Comparison of ENCODE assay signal across 34 cellular contexts in the genomic region with DNA sequence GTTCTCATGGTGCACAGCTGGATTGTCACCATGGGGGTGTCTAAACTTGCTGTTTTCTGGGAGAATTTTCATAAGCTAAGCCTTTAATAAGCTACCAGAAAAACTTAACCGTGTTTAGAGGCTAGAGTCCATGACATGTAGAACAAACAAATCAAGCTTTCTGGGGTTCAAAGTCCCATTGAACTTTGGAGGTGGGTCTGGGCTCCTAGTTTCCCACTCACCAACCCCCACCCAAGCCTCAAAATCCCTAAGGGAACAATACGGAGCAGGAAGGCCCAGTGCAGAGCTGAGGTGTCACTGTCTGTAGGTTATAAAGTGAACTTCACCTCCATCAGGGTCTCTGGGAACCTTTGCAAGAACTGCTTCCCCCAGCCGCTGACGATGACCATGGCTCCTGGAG. TPM values are rescaled to one million over a fixed set of nuclear protein-coding genes. Genes with fewer than 3 reads are reported as not detected.
"Had no signal": no experiment of that assay in that cellular context is flagged by ENCODE, and none has a peak within 500 bp of the region (broad histone marks: within the 10 kb centered on the region; RNA-seq: fewer than 3 reads in every experiment).

No MANE protein-coding gene starts in this region.

- DNase-seq: activated CD4-positive, alpha-beta memory T cell treated with anti-CD3 and anti-CD28 coated beads for 36 hours; activated CD4-positive, alpha-beta T cell treated with anti-CD3 and anti-CD28 coated beads for 36 hours; activated CD4-positive, alpha-beta T cell treated with anti-CD3 and anti-CD28 coated beads, Interleukin-2, amount 10 ng/mL, durations not matched to agents 24 days and 14 days; activated CD4-positive, CD25-positive, alpha-beta regulatory T cell; activated CD4-positive, CD25-positive, alpha-beta regulatory T cell treated with anti-CD3 and anti-CD28 coated beads, Interleukin-2, amount 50 U/mL, for 72 hours; activated CD8-positive, alpha-beta memory T cell treated with anti-CD3 and anti-CD28 coated beads, Interleukin-2, amount 10 ng/mL, durations not matched to agents 7 days and 5 days; activated CD8-positive, alpha-beta memory T cell treated with anti-CD3 and anti-CD28 coated beads, Interleukin-2, amount 50 U/mL, for 4 hours; activated CD8-positive, alpha-beta T cell treated with anti-CD3 and anti-CD28 coated beads, Interleukin-2, amount 10 ng/mL, durations not matched to agents 7 days and 5 days; activated effector memory CD4-positive, alpha-beta T cell treated with anti-CD3 and anti-CD28 coated beads, Interleukin-2, amount 50 U/mL, for 16 hours; activated naive CD4-positive, alpha-beta T cell treated with anti-CD3 and anti-CD28 coated beads for 36 hours; activated naive CD8-positive, alpha-beta T cell treated with anti-CD3 and anti-CD28 coated beads for 36 hours; activated naive CD8-positive, alpha-beta T cell treated with anti-CD3 and anti-CD28 coated beads, Interleukin-2, amount 50 U/mL, for 24 hours; activated T-cell treated with anti-CD3 and anti-CD28 coated beads, Interleukin-2, amount 50 U/mL, for 1 hour; activated T-cell treated with anti-CD3 and anti-CD28 coated beads, Interleukin-2, amount 50 U/mL, for 48 hours; adrenal gland; amygdala; aorta; body of pancreas; caudate nucleus; cortex of kidney; dermis blood vessel endothelial cell; effector CD4-positive, alpha-beta T cell; effector memory CD8-positive, alpha-beta T cell; erythroblast; foreskin keratinocyte; gastrocnemius medialis; glutamatergic neuron; T-helper 2 cell had no signal

- H3K27me3 ChIP-seq: adrenal gland, body of pancreas, esophagus muscularis mucosa, gastrocnemius medialis had no signal

- H3K4me3 ChIP-seq: adrenal gland, body of pancreas, esophagus muscularis mucosa, gastrocnemius medialis had no signal

- H3K27ac ChIP-seq: adrenal gland, body of pancreas, esophagus muscularis mucosa, foreskin keratinocyte, gastrocnemius medialis had no signal

- H3K36me3 ChIP-seq: adrenal gland, esophagus muscularis mucosa, gastrocnemius medialis had no signal

- H3K4me1 ChIP-seq: adrenal gland, foreskin keratinocyte, gastrocnemius medialis had no signal

- ATAC-seq: activated CD4-positive, alpha-beta T cell treated with anti-CD3 and anti-CD28 coated beads for 36 hours; activated CD8-positive, alpha-beta memory T cell treated with anti-CD3 and anti-CD28 coated beads, Interleukin-2, amount 10 ng/mL, durations not matched to agents 7 days and 5 days; activated CD8-positive, alpha-beta T cell treated with anti-CD3 and anti-CD28 coated beads, Interleukin-2, amount 10 ng/mL, durations not matched to agents 7 days and 5 days; activated naive CD8-positive, alpha-beta T cell treated with anti-CD3 and anti-CD28 coated beads, Interleukin-2, amount 50 U/mL, for 24 hours; body of pancreas; effector memory CD8-positive, alpha-beta T cell; gastrocnemius medialis had no signal

- H3K9me3 ChIP-seq: adrenal gland, body of pancreas, esophagus muscularis mucosa, gastrocnemius medialis had no signal

RNA-seq across cellular contexts. Expression of a gene that starts 25.5 kb away (rescaled TPM):
- total RNA-seq: activated CD4-positive, alpha-beta memory T cell treated with anti-CD3 and anti-CD28 coated beads for 36 hours; activated CD4-positive, alpha-beta T cell treated with anti-CD3 and anti-CD28 coated beads for 36 hours; activated CD4-positive, alpha-beta T cell treated with anti-CD3 and anti-CD28 coated beads, Interleukin-2, amount 10 ng/mL, durations not matched to agents 24 days and 14 days; activated CD8-positive, alpha-beta memory T cell treated with anti-CD3 and anti-CD28 coated beads for 36 hours; activated CD8-positive, alpha-beta memory T cell treated with anti-CD3 and anti-CD28 coated beads, Interleukin-2, amount 10 ng/mL, durations not matched to agents 7 days and 5 days; activated CD8-positive, alpha-beta T cell treated with anti-CD3 and anti-CD28 coated beads, Interleukin-2, amount 10 ng/mL, durations not matched to agents 7 days and 5 days; activated naive CD4-positive, alpha-beta T cell treated with anti-CD3 and anti-CD28 coated beads for 36 hours; activated naive CD8-positive, alpha-beta T cell treated with anti-CD3 and anti-CD28 coated beads for 36 hours; activated T-helper 1 cell treated with anti-CD3 and anti-CD28 coated beads, Interleukin-12 subunit alpha, Interleukin-12 subunit beta, Interleukin-2, Interleukin-4 antibody, amounts not matched to agents 30 ng/mL and 10 ng/mL and 1 ng/mL, durations not matched to agents 14 hours and 24 hours and 36 hours; activated T-helper 2 cell treated with anti-CD3 and anti-CD28 coated beads, Interferon-gamma antibody, Interleukin-2, Interleukin-4, amounts not matched to agents 10 μg/mL and 5 μg/mL and 100 μg/mL, durations not matched to agents 14 hours and 24 hours and 36 hours; adrenal gland; body of pancreas; chondrocyte; dermis blood vessel endothelial cell; esophagus muscularis mucosa; foreskin keratinocyte; gastrocnemius medialis; T-helper 1 cell treated with Interleukin-12 subunit alpha and Interleukin-12 subunit beta and Interleukin-4 antibody, amounts not matched to agents 30 ng/mL and 1 ng/mL, for 36 hours had no signal
